ENCODE assay signal across 20 cellular contexts in the genomic region with DNA sequence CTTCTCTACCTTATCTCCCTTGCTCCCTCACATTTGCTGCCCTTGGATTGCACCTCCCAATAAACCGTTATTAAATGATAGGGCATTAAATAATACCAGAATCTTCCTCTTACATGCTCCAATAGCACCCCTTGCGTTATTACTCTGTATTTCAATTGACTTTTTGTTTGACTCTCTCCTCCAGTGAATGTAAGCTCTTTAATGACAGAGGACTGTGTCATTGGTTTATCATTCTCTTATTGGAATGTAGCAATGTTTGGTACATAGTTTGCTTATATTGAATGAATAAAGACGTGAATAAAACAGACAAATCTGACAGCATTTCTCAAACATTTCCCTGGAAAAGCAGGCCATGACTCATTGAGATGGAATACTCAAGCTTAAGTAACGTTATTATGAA. TPM values are rescaled to one million over a fixed set of nuclear protein-coding genes. Genes with fewer than 3 reads are reported as not detected.
DNase-seq lines count a peak whose midpoint lies in the region; ATAC-seq and TF ChIP-seq lines count a peak whose summit lies in the region.
"Had no signal": no experiment of that assay in that cellular context is flagged by ENCODE, and none has a peak within 500 bp of the region (broad histone marks: within the 10 kb centered on the region; RNA-seq: fewer than 3 reads in every experiment).

No MANE protein-coding gene starts in this region.

- H3K36me3 Mint-ChIP-seq in dendritic cell treated with granulocyte-macrophage colony-stimulating factor and Interleukin-4, amounts not matched to agents 40 ng/mL and 50 ng/mL, for 4 days (ENCODE audit: low read depth) = no peaks in the 10 kb centered on the region
- no peaks in the 10 kb centered on the region for H3K36me3 Mint-ChIP-seq in naive B cell
- H3K36me3 Mint-ChIP-seq: CD8-positive, alpha-beta T cell; mesothelial cell of epicardium had no signal

- no peak overlapping the region for H3K4me3 Mint-ChIP-seq in dendritic cell treated with granulocyte-macrophage colony-stimulating factor and Interleukin-4, amounts not matched to agents 40 ng/mL and 50 ng/mL, for 4 days
- H3K4me3 Mint-ChIP-seq in naive B cell = peak overlapping the region in 4 of 8 donors; percentile 2 to 75 (median 32)
- H3K4me3 Mint-ChIP-seq: activated naive CD4-positive, alpha-beta T cell treated with anti-CD3 and anti-CD28 coated beads for 36 hours; CD8-positive, alpha-beta T cell; mesothelial cell of epicardium had no signal

- H3K4me3 ChIP-seq in AG10803 (ENCODE audit: low read length) (no peak overlapping the region), MG63 (no peak overlapping the region), testis (no peak overlapping the region)
- H3K4me3 ChIP-seq: K562, SJCRH30 had no signal

- ATAC-seq in naive B cell (ENCODE audit: low read depth in 2 of 2) = no peak
- ATAC-seq in HG03378 (IDR thresholded peaks at IDR 0.05; ENCODE audit: unreplicated experiment) = no peak
- no peak for ATAC-seq in GM18858 (IDR thresholded peaks at IDR 0.05; ENCODE audit: unreplicated experiment)
- ATAC-seq: CD8-positive, alpha-beta T cell; K562 had no signal

- H3K27ac ChIP-seq in testis = no peak overlapping the region
- H3K27ac ChIP-seq: SJCRH30 had no signal

- H3K27me3 ChIP-seq in MG63 = no peaks in the 10 kb centered on the region
- H3K27me3 ChIP-seq in testis = no peaks in the 10 kb centered on the region
- H3K27me3 ChIP-seq: SJCRH30 had no signal

- WGBS in testis, 2 donors = 54 to 76% methylated on average over 4 of the region's 4 CpGs

- peak overlapping the region; percentile 89 for H3K27ac Mint-ChIP-seq in dendritic cell treated with granulocyte-macrophage colony-stimulating factor and Interleukin-4, amounts not matched to agents 40 ng/mL and 50 ng/mL, for 4 days
- H3K27ac Mint-ChIP-seq in naive B cell = peak overlapping the region; percentile 92 to 97 (median 94)
- H3K27ac Mint-ChIP-seq: activated naive CD4-positive, alpha-beta T cell treated with anti-CD3 and anti-CD28 coated beads for 36 hours; CD8-positive, alpha-beta T cell; mesothelial cell of epicardium had no signal

- peaks cover 97% of the 10 kb centered on the region for H3K4me1 Mint-ChIP-seq in dendritic cell treated with granulocyte-macrophage colony-stimulating factor and Interleukin-4, amounts not matched to agents 40 ng/mL and 50 ng/mL, for 4 days (ENCODE audit: low read depth)
- H3K4me1 Mint-ChIP-seq in naive B cell = peaks cover 68 to 89% (median 74%) of the 10 kb centered on the region in 3 donors
- H3K4me1 Mint-ChIP-seq: mesothelial cell of epicardium had no signal

- DNase-seq in AG10803 (ENCODE audit: low read depth) = peak; percentile 82
- peak; percentile 20 for DNase-seq in MG63
- DNase-seq in naive B cell = no peak
- no peak for DNase-seq in 8988T
- no peak for DNase-seq in testis
- DNase-seq: activated naive CD4-positive, alpha-beta T cell treated with anti-CD3 and anti-CD28 coated beads for 36 hours; CD8-positive, alpha-beta T cell; central memory CD4-positive, alpha-beta T cell; erythroblast; NCI-H187; NCI-H69; posterior cingulate gyrus; SJCRH30; stimulated activated CD4-positive, alpha-beta T cell treated with anti-CD3 and anti-CD28 coated beads, Interleukin-1b, Interleukin-23, amount 100 ng/mL, for 48 hours had no signal

- intact Hi-C loops in dendritic cell treated with granulocyte-macrophage colony-stimulating factor and Interleukin-4, amounts not matched to agents 40 ng/mL and 50 ng/mL, for 4 days (cut with micrococcal nuclease) = loop anchor here (5.0 kb wide), 1 partner anchor 36 kb away; no protein-coding TSS in a partner anchor
- intact Hi-C loops in testis (cut with DNase I; ENCODE audit: low total_unique reads) = no loop called here

- H3K27me3 Mint-ChIP-seq in dendritic cell treated with granulocyte-macrophage colony-stimulating factor and Interleukin-4, amounts not matched to agents 40 ng/mL and 50 ng/mL, for 4 days = no peaks in the 10 kb centered on the region
- no peaks in the 10 kb centered on the region for H3K27me3 Mint-ChIP-seq in naive B cell

- H3K36me3 ChIP-seq in MG63 (no peaks in the 10 kb centered on the region), testis (ENCODE audit: low read depth, missing control alignments) (no peaks in the 10 kb centered on the region)
- H3K36me3 ChIP-seq: SJCRH30 had no signal

- TF ChIP-seq CTCF in AG10803 (conservative IDR thresholded peaks at IDR 0.05; ENCODE audit: low read length) (peak; percentile 37), testis (IDR thresholded peaks at IDR 0.05) (no peak)

- no peak for TF ChIP-seq POLR2A in testis (IDR thresholded peaks at IDR 0.05)

- no peaks in the 10 kb centered on the region for H3K9me3 ChIP-seq in MG63
- H3K9me3 ChIP-seq in testis = no peaks in the 10 kb centered on the region
- H3K9me3 ChIP-seq: SJCRH30 had no signal

- H3K4me1 ChIP-seq in testis = no peaks in the 10 kb centered on the region
- H3K4me1 ChIP-seq: SJCRH30 had no signal

- no peaks in the 10 kb centered on the region for H3K9me3 Mint-ChIP-seq in dendritic cell treated with granulocyte-macrophage colony-stimulating factor and Interleukin-4, amounts not matched to agents 40 ng/mL and 50 ng/mL, for 4 days
- H3K9me3 Mint-ChIP-seq in naive B cell = peaks cover 0 to 5% (median 0%) of the 10 kb centered on the region in 7 donors
- H3K9me3 Mint-ChIP-seq: activated naive CD4-positive, alpha-beta T cell treated with anti-CD3 and anti-CD28 coated beads for 36 hours; CD8-positive, alpha-beta T cell; mesothelial cell of epicardium had no signal

RNA-seq across cellular contexts. Expression of a gene that starts 8.7 kb away (rescaled TPM):
- not detected in 2 replicates for total RNA-seq in MG63 (2014; rRNA removed; shearing (Covaris generic); ENCODE audit: low replicate concordance)
- polyA plus RNA-seq in naive B cell (ENCODE audit: low read depth in 6 of 6) (10 to 100 TPM; 40.6 to 96.5 (median 79.1) TPM), testis (ENCODE audit: insufficient read depth, low read depth, low replicate concordance) (12.1 TPM)
- total RNA-seq in testis = 1 to 10 TPM in 1 of 2 donors, under 1 TPM in 1; 0.87 to 3.8 TPM
- total RNA-seq: activated CD8-positive, alpha-beta memory T cell treated with anti-CD3 and anti-CD28 coated beads for 36 hours; activated naive CD4-positive, alpha-beta T cell treated with anti-CD3 and anti-CD28 coated beads for 36 hours; mesothelial cell of epicardium; SJCRH30 had no signal
- polyA plus RNA-seq: K562 had no signal

RNA-seq across cellular contexts. Expression of a gene that starts 49.5 kb away (rescaled TPM):
- 18.8 and 22.7 TPM in 2 replicates for total RNA-seq in MG63 (2014; rRNA removed; shearing (Covaris generic); ENCODE audit: low replicate concordance)
- polyA plus RNA-seq in naive B cell (ENCODE audit: low read depth in 6 of 6) = 10 to 100 TPM in 5 of 6 donors, 1 to 10 TPM in 1; 7.1 to 21.0 (median 12.9) TPM
- 10 to 100 TPM in 1 of 2 donors, 1 to 10 TPM in 1; 4.5 to 10.2 TPM for total RNA-seq in testis
- 6.1 TPM for polyA plus RNA-seq in testis (ENCODE audit: insufficient read depth, low read depth, low replicate concordance)

Comparison
In these comparisons a context has a peak if more than half of its experiments do, and no peak if none do; other contexts are left out.
1. DNase-seq: peak in AG10803 (single experiment) and MG63 (single experiment); none in naive B cell (single experiment), 8988T (single experiment) and testis (single experiment).